ENCODE assay signal across 14 cellular contexts in genomic region chr20:59120491-59120890, GRCh38. TPM values are rescaled to one million over a fixed set of nuclear protein-coding genes. Genes with fewer than 3 reads are reported as not detected.
A peak's percentile ranks its signal among the peaks of the same experiment; 100 is the strongest.
DNase-seq lines count a peak whose midpoint lies in the region; ATAC-seq, FAIRE-seq and TF ChIP-seq lines count a peak whose summit lies in the region.
"Had no signal": no experiment of that assay in that cellular context is flagged by ENCODE, and none has a peak within 500 bp of the region (broad histone marks: within the 10 kb centered on the region; RNA-seq: fewer than 3 reads in every experiment).

No MANE protein-coding gene starts in this region.

- H3K9me3 Mint-ChIP-seq in activated naive CD4-positive, alpha-beta T cell treated with anti-CD3 and anti-CD28 coated beads for 36 hours, result peaks cover 8% of the 10 kb centered on the region
- H3K9me3 Mint-ChIP-seq in activated naive CD8-positive, alpha-beta T cell treated with anti-CD3 and anti-CD28 coated beads for 36 hours, result peaks cover 10% of the 10 kb centered on the region
- peaks cover 4% of the 10 kb centered on the region in 2 donors for H3K9me3 Mint-ChIP-seq in stimulated activated naive B cell treated with anti-CD40 and anti-IgM and Interleukin-4, amounts not matched to agents 10 μg/mL and 1 μg/mL and 100 μg/mL, for 72 hours

- no peaks in the 10 kb centered on the region for H3K27me3 Mint-ChIP-seq in activated naive CD4-positive, alpha-beta T cell treated with anti-CD3 and anti-CD28 coated beads for 36 hours (ENCODE audit: low read depth)
- no peaks in the 10 kb centered on the region for H3K27me3 Mint-ChIP-seq in activated naive CD8-positive, alpha-beta T cell treated with anti-CD3 and anti-CD28 coated beads for 36 hours
- H3K27me3 Mint-ChIP-seq in stimulated activated naive B cell treated with anti-CD40 and anti-IgM and Interleukin-4, amounts not matched to agents 10 μg/mL and 1 μg/mL and 100 μg/mL, for 72 hours, result no peaks in the 10 kb centered on the region

- CTCF ChIA-PET in activated naive CD4-positive, alpha-beta T cell treated with anti-CD3 and anti-CD28 coated beads for 36 hours (lab: Charles Lee), result interaction anchor here (1.1 to 3.8 kb wide), 4 partner anchors 22 to 87 kb away, joined by 3 to 24 read pairs (median 9); no protein-coding TSS in a partner anchor

- no peak overlapping the region for H3K27ac ChIP-seq in OCI-LY3 (ENCODE audit: low read length)
- H3K27ac ChIP-seq in caudate nucleus (ENCODE audit: low read depth, low read length), result no peak overlapping the region
- H3K27ac ChIP-seq: ovary had no signal

- ATAC-seq in stimulated activated naive B cell treated with anti-CD40 and anti-IgM and Interleukin-4, amounts not matched to agents 10 μg/mL and 1 μg/mL and 100 μg/mL, for 72 hours (replicated peaks), result peak; percentile 46 to 56
- no peak for ATAC-seq in GM18907 (IDR thresholded peaks at IDR 0.05; ENCODE audit: unreplicated experiment)

- peak overlapping the region; percentile 39 for H3K4me2 ChIP-seq in OCI-LY3 (ENCODE audit: low read length)
- H3K4me2 ChIP-seq: SK-N-SH had no signal

- peaks cover 75% of the 10 kb centered on the region for H3K4me1 Mint-ChIP-seq in activated naive CD4-positive, alpha-beta T cell treated with anti-CD3 and anti-CD28 coated beads for 36 hours (ENCODE audit: low read depth)
- H3K4me1 Mint-ChIP-seq in activated naive CD8-positive, alpha-beta T cell treated with anti-CD3 and anti-CD28 coated beads for 36 hours, result peaks cover 79% of the 10 kb centered on the region
- peaks cover 61 to 62% of the 10 kb centered on the region in 2 donors for H3K4me1 Mint-ChIP-seq in stimulated activated naive B cell treated with anti-CD40 and anti-IgM and Interleukin-4, amounts not matched to agents 10 μg/mL and 1 μg/mL and 100 μg/mL, for 72 hours

- H3K9ac ChIP-seq in OCI-LY3 (ENCODE audit: low read length), result no peak overlapping the region
- H3K9ac ChIP-seq: SK-N-SH had no signal

- peak; percentile 59 for DNase-seq in activated naive CD4-positive, alpha-beta T cell treated with anti-CD3 and anti-CD28 coated beads for 36 hours
- no peak for DNase-seq in activated naive CD4-positive, alpha-beta T cell (lab: John Stamatoyannopoulos, UW)
- DNase-seq in activated naive CD8-positive, alpha-beta T cell treated with anti-CD3 and anti-CD28 coated beads for 36 hours, result peak; percentile 50
- DNase-seq in stimulated activated naive B cell treated with anti-CD40 and anti-IgM and Interleukin-4, amounts not matched to agents 10 μg/mL and 1 μg/mL and 100 μg/mL, for 72 hours, result peak; percentile 55
- no peak for DNase-seq in caudate nucleus (lab: John Stamatoyannopoulos, UW)
- no peak for DNase-seq in HTR-8/SVneo (ENCODE audit: insufficient read length, low spot score)
- DNase-seq: activated CD4-positive, CD25-positive, alpha-beta regulatory T cell treated with anti-CD3 and anti-CD28 coated beads, Interleukin-2, amount 50 U/mL, for 72 hours; aorta; effector CD8-positive, alpha-beta T cell; NCI-H146; ovary; SK-N-SH had no signal

- H3K4me1 ChIP-seq in OCI-LY3 (ENCODE audit: low read length), result peaks cover 48% of the 10 kb centered on the region

- H3K36me3 ChIP-seq in OCI-LY3 (replicated peaks; ENCODE audit: low read depth, low read length), result peaks cover 7% of the 10 kb centered on the region
- H3K36me3 ChIP-seq: ovary had no signal

- peaks cover 3% of the 10 kb centered on the region for H3K36me3 Mint-ChIP-seq in activated naive CD4-positive, alpha-beta T cell treated with anti-CD3 and anti-CD28 coated beads for 36 hours (ENCODE audit: low read depth)
- H3K36me3 Mint-ChIP-seq in activated naive CD8-positive, alpha-beta T cell treated with anti-CD3 and anti-CD28 coated beads for 36 hours, result peaks cover 6% of the 10 kb centered on the region
- peaks cover 2 to 5% of the 10 kb centered on the region in 2 donors for H3K36me3 Mint-ChIP-seq in stimulated activated naive B cell treated with anti-CD40 and anti-IgM and Interleukin-4, amounts not matched to agents 10 μg/mL and 1 μg/mL and 100 μg/mL, for 72 hours

- H3K27ac Mint-ChIP-seq in activated naive CD4-positive, alpha-beta T cell treated with anti-CD3 and anti-CD28 coated beads for 36 hours, result no peak overlapping the region
- H3K27ac Mint-ChIP-seq in activated naive CD8-positive, alpha-beta T cell treated with anti-CD3 and anti-CD28 coated beads for 36 hours, result peak overlapping the region; percentile 97
- peak overlapping the region; percentile 90 for H3K27ac Mint-ChIP-seq in stimulated activated naive B cell treated with anti-CD40 and anti-IgM and Interleukin-4, amounts not matched to agents 10 μg/mL and 1 μg/mL and 100 μg/mL, for 72 hours

- H4K20me1 ChIP-seq in OCI-LY3 (ENCODE audit: insufficient read depth, low read length), result no peaks in the 10 kb centered on the region

- intact Hi-C loops in activated naive CD4-positive, alpha-beta T cell treated with anti-CD3 and anti-CD28 coated beads for 36 hours (cut with micrococcal nuclease), result no loop called here

- no peak overlapping the region for H2AFZ ChIP-seq in OCI-LY3 (ENCODE audit: low read depth, low read length)

- no peak overlapping the region for H3K4me3 ChIP-seq in OCI-LY3 (ENCODE audit: low read length)
- H3K4me3 ChIP-seq: ovary had no signal

- TF ChIP-seq CTCF in OCI-LY3 (IDR thresholded peaks at IDR 0.05; ENCODE audit: low read depth, low read length), result no peak

- peaks cover 5% of the 10 kb centered on the region; the same call in 1 of the 2 replicates for H3K9me3 ChIP-seq in OCI-LY3 (ENCODE audit: insufficient read depth, low read length)
- H3K9me3 ChIP-seq: ovary, SK-N-SH had no signal

- no peak overlapping the region for H3K4me3 Mint-ChIP-seq in activated naive CD4-positive, alpha-beta T cell treated with anti-CD3 and anti-CD28 coated beads for 36 hours
- peak overlapping the region; percentile 22 for H3K4me3 Mint-ChIP-seq in activated naive CD8-positive, alpha-beta T cell treated with anti-CD3 and anti-CD28 coated beads for 36 hours
- H3K4me3 Mint-ChIP-seq in stimulated activated naive B cell treated with anti-CD40 and anti-IgM and Interleukin-4, amounts not matched to agents 10 μg/mL and 1 μg/mL and 100 μg/mL, for 72 hours, result no peak overlapping the region

- FAIRE-seq in HTR-8/SVneo (lab: Jason Lieb, UNC), result no peak

- peaks cover 16% of the 10 kb centered on the region for H3K27me3 ChIP-seq in OCI-LY3 (ENCODE audit: low read depth, low read length)
- H3K27me3 ChIP-seq: ovary had no signal

- no peaks in the 10 kb centered on the region for H3K79me2 ChIP-seq in OCI-LY3 (ENCODE audit: low read length)

RNA-seq across cellular contexts. Expression of gene ZNF831, which starts 43.1 kb away (rescaled TPM):
- total RNA-seq in activated naive CD4-positive, alpha-beta T cell treated with anti-CD3 and anti-CD28 coated beads for 36 hours, result 1 to 10 TPM; 5.1 to 6.0 TPM
- 1 to 10 TPM; 6.5 to 6.9 TPM for total RNA-seq in activated naive CD8-positive, alpha-beta T cell treated with anti-CD3 and anti-CD28 coated beads for 36 hours

Comparison
In these comparisons a context has a peak if more than half of its experiments do, and no peak if none do; other contexts are left out.
1. DNase-seq: peak in activated naive CD4-positive, alpha-beta T cell treated with anti-CD3 and anti-CD28 coated beads for 36 hours (single experiment), activated naive CD8-positive, alpha-beta T cell treated with anti-CD3 and anti-CD28 coated beads for 36 hours (single experiment) and stimulated activated naive B cell treated with anti-CD40 and anti-IgM and Interleukin-4, amounts not matched to agents 10 μg/mL and 1 μg/mL and 100 μg/mL, for 72 hours (single experiment); none in activated naive CD4-positive, alpha-beta T cell (0 of 4), caudate nucleus (0 of 61) and HTR-8/SVneo (single experiment).